In genomic region chr3:22887664-22888291, GRCh38 we compare ENCODE assay signal across 9 cellular contexts.
DNase-seq lines count a peak whose midpoint lies in the region; ATAC-seq and TF ChIP-seq lines count a peak whose summit lies in the region.
"Had no signal": no experiment of that assay in that cellular context is flagged by ENCODE, and none has a peak within 500 bp of the region (broad histone marks: within the 10 kb centered on the region; RNA-seq: fewer than 3 reads in every experiment).

No MANE protein-coding gene starts in this region.

- H3K9me2 ChIP-seq in GM23248 (ENCODE audit: insufficient read depth): no peaks in the 10 kb centered on the region
- no peaks in the 10 kb centered on the region for H3K9me2 ChIP-seq in OCI-LY1 (ENCODE audit: low read depth, low read length)

- 27 to 30% methylated on average over 2 of the region's 2 CpGs for WGBS in GM23248 (ENCODE audit: low coverage in 1 of 2, low lambda C conversion rate in 2 of 2, missing lambda C conversion rate in 2 of 2), 2 experiments
- WGBS in smooth muscle cell (ENCODE audit: low lambda C conversion rate): 37% methylated on average over 2 of the region's 2 CpGs

- no peak overlapping the region for H3K27ac Mint-ChIP-seq in activated T-cell treated with anti-CD3 and anti-CD28 coated beads, Interleukin-2, amount 50 U/mL, for 72 hours
- H3K27ac Mint-ChIP-seq: IgD-negative memory B cell had no signal

- in situ Hi-C loops in Caki2 (cut with HindIII; ENCODE audit: low pct_unique_long_range_greater_than_20kb, low sequenced_read_pairs) (no loop called here), GM23248 (cut with MboI) (no loop called here)

- peaks cover 0 to 5% of the 10 kb centered on the region in 2 donors for H3K9me3 Mint-ChIP-seq in activated T-cell treated with anti-CD3 and anti-CD28 coated beads, Interleukin-2, amount 50 U/mL, for 72 hours

- peaks cover 12% of the 10 kb centered on the region for H3K27me3 Mint-ChIP-seq in activated T-cell treated with anti-CD3 and anti-CD28 coated beads, Interleukin-2, amount 50 U/mL, for 72 hours (ENCODE audit: low read depth)

- no peak overlapping the region for H2AFZ ChIP-seq in GM23248
- H2AFZ ChIP-seq in OCI-LY1 (ENCODE audit: low read length): no peak overlapping the region
- H2AFZ ChIP-seq in smooth muscle cell (ENCODE audit: low read depth): no peak overlapping the region

- peak; percentile 1 for DNase-seq in Caki2 (ENCODE audit: low read depth)
- DNase-seq in GM23248: peak; percentile 61
- peak; percentile 26 for DNase-seq in fibroblast of peridontal ligament (ENCODE audit: extremely low read depth)
- no peak for DNase-seq in smooth muscle cell (lab: John Stamatoyannopoulos, UW; ENCODE audit: unreplicated experiment)
- no peak for DNase-seq in activated T-cell treated with anti-CD3 and anti-CD28 coated beads, Interleukin-2, amount 50 U/mL, for 72 hours

- ATAC-seq in activated T-cell treated with anti-CD3 and anti-CD28 coated beads, Interleukin-2, amount 50 U/mL, for 72 hours (replicated peaks in 1 of 2): no peak
- ATAC-seq in HG02763 (IDR thresholded peaks at IDR 0.05; ENCODE audit: unreplicated experiment): no peak
- no peak for ATAC-seq in GM18498 (IDR thresholded peaks at IDR 0.05; ENCODE audit: unreplicated experiment)

- H3K36me3 ChIP-seq in GM23248 (ENCODE audit: low read depth): no peaks in the 10 kb centered on the region
- no peaks in the 10 kb centered on the region for H3K36me3 ChIP-seq in OCI-LY1 (ENCODE audit: insufficient read depth, low read length)
- no peaks in the 10 kb centered on the region for H3K36me3 ChIP-seq in smooth muscle cell (ENCODE audit: low read depth)

- H3K4me3 ChIP-seq in GM23248: no peak overlapping the region
- H3K4me3 ChIP-seq in OCI-LY1 (ENCODE audit: low read depth, low read length, poor library complexity, severe bottlenecking): no peak overlapping the region
- no peak overlapping the region for H3K4me3 ChIP-seq in smooth muscle cell

- H3K4me1 ChIP-seq in GM23248 (ENCODE audit: insufficient read depth): no peaks in the 10 kb centered on the region
- H3K4me1 ChIP-seq in OCI-LY1 (ENCODE audit: insufficient read depth, low read length, severe bottlenecking): no peaks in the 10 kb centered on the region
- H3K4me1 ChIP-seq in smooth muscle cell (ENCODE audit: low read depth): no peaks in the 10 kb centered on the region

- no peak overlapping the region for H3K4me3 Mint-ChIP-seq in activated T-cell treated with anti-CD3 and anti-CD28 coated beads, Interleukin-2, amount 50 U/mL, for 72 hours
- H3K4me3 Mint-ChIP-seq: IgD-negative memory B cell had no signal

- no peaks in the 10 kb centered on the region for H3K4me1 Mint-ChIP-seq in activated T-cell treated with anti-CD3 and anti-CD28 coated beads, Interleukin-2, amount 50 U/mL, for 72 hours (ENCODE audit: low read depth)
- H3K4me1 Mint-ChIP-seq: IgD-negative memory B cell had no signal

- TF ChIP-seq CTCF in OCI-LY1 (IDR thresholded peaks at IDR 0.05; ENCODE audit: low read length) (peak; percentile 68), smooth muscle cell (IDR thresholded peaks at IDR 0.05; ENCODE audit: borderline replicate concordance, insufficient read depth, poor library complexity, severe bottlenecking) (peak; percentile 72)

- H3K9me3 ChIP-seq in GM23248 (ENCODE audit: low read depth) (no peaks in the 10 kb centered on the region), OCI-LY1 (ENCODE audit: low read length) (no peaks in the 10 kb centered on the region), smooth muscle cell (replicated peaks; ENCODE audit: low read depth) (no peaks in the 10 kb centered on the region)

- H3K27ac ChIP-seq in GM23248 (no peak overlapping the region), OCI-LY1 (ENCODE audit: low read depth, low read length, poor library complexity, severe bottlenecking) (no peak overlapping the region), smooth muscle cell (ENCODE audit: low read depth) (no peak overlapping the region)

- H3F3A ChIP-seq in GM23248 (ENCODE audit: insufficient read depth) (no peaks in the 10 kb centered on the region), OCI-LY1 (ENCODE audit: insufficient read depth, low read length) (no peaks in the 10 kb centered on the region), smooth muscle cell (ENCODE audit: low read depth) (no peaks in the 10 kb centered on the region)

- no peaks in the 10 kb centered on the region for H3K36me3 Mint-ChIP-seq in activated T-cell treated with anti-CD3 and anti-CD28 coated beads, Interleukin-2, amount 50 U/mL, for 72 hours (ENCODE audit: insufficient read depth in 2 of 2)
- H3K36me3 Mint-ChIP-seq: IgD-negative memory B cell had no signal

- no peak overlapping the region for H3K4me2 ChIP-seq in GM23248 (ENCODE audit: unreplicated experiment)
- no peak overlapping the region for H3K4me2 ChIP-seq in OCI-LY1 (ENCODE audit: low read length)
- H3K4me2 ChIP-seq in smooth muscle cell: no peak overlapping the region

- H3K27me3 ChIP-seq in GM23248 (replicated peaks; ENCODE audit: insufficient read depth) (peaks cover 12% of the 10 kb centered on the region), OCI-LY1 (ENCODE audit: insufficient read depth, low read length) (no peaks in the 10 kb centered on the region; the same call in 1 of the 2 replicates), smooth muscle cell (ENCODE audit: low read depth) (no peaks in the 10 kb centered on the region)

- no peaks in the 10 kb centered on the region for H3K79me2 ChIP-seq in GM23248 (ENCODE audit: insufficient read depth)
- H3K79me2 ChIP-seq in OCI-LY1 (ENCODE audit: insufficient read depth, low read length): no peaks in the 10 kb centered on the region
- no peaks in the 10 kb centered on the region for H3K79me2 ChIP-seq in smooth muscle cell (ENCODE audit: low read depth)

- H3K9ac ChIP-seq in GM23248: no peak overlapping the region
- H3K9ac ChIP-seq in OCI-LY1 (ENCODE audit: low read length): no peak overlapping the region
- no peak overlapping the region for H3K9ac ChIP-seq in smooth muscle cell (ENCODE audit: low read depth)

- H4K20me1 ChIP-seq in GM23248 (ENCODE audit: insufficient read depth): no peaks in the 10 kb centered on the region
- no peaks in the 10 kb centered on the region for H4K20me1 ChIP-seq in OCI-LY1 (ENCODE audit: insufficient read depth, low read length)
- no peaks in the 10 kb centered on the region for H4K20me1 ChIP-seq in smooth muscle cell (ENCODE audit: low read depth)

Comparison
In these comparisons a context has a peak if more than half of its experiments do, and no peak if none do; other contexts are left out.
1. DNase-seq: peak in Caki2 (single experiment), GM23248 (single experiment) and fibroblast of peridontal ligament (single experiment); none in smooth muscle cell (single experiment) and activated T-cell treated with anti-CD3 and anti-CD28 coated beads, Interleukin-2, amount 50 U/mL, for 72 hours (0 of 2).